In the genomic region with DNA sequence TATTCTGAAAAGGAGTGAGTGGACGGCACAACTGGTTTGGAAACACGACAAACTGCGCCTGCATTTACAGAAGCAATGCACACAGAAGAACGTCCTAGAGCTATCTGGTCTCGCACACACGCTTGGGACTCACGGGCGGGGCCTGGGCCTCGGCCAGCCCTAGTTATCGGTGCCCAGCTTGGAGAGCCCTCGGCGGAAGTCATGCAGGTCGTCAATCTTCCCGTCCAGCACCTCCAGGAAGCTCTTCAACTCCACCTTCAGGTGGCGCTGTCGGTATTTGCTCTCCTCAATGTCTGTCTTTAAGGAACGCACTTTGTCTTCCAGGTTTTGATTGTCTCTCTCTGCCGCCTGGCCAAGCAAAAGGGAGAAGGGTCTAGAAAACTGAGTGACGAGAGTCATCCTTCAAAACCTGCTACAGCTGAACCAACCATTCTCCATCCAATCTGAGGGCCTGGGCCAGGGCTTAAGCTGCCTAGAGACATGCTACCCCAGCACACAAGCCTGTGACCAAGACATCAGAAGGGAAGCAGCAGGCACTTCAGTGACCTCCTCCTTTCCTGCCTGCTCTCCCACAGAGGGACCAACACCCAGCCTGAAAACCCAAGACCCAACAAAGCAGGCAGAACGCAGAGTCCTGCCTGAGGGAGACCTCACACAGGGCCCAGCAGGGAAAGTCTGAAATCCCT, we compare ENCODE assay signal across 9 cellular contexts. TPM values are rescaled to one million over a fixed set of nuclear protein-coding genes. Genes with fewer than 3 reads are reported as not detected.
DNase-seq lines count a peak whose midpoint lies in the region; ATAC-seq and TF ChIP-seq lines count a peak whose summit lies in the region.
"Had no signal": no experiment of that assay in that cellular context is flagged by ENCODE, and none has a peak within 500 bp of the region (broad histone marks: within the 10 kb centered on the region; RNA-seq: fewer than 3 reads in every experiment).

No MANE protein-coding gene starts in this region.

- H3K27ac Mint-ChIP-seq in stimulated activated naive CD8-positive, alpha-beta T cell treated with anti-CD3 and anti-CD28 coated beads, Interleukin-15, amount 100 ng/mL, for 72 hours, result peak overlapping the region in 1 of 2 donors; percentile 9

- TF ChIP-seq CTCF in esophagus muscularis mucosa (IDR thresholded peaks at IDR 0.05) (peak; percentile 54 to 69 (median 67)), mucosa of descending colon (IDR thresholded peaks at IDR 0.05) (no peak)

- DNase-seq in COLO829 (ENCODE audit: low spot score) (peak; percentile 59), H4 (ENCODE audit: low spot score) (peak; percentile 21), NCI-H226 (peak; percentile 81), esophagus muscularis mucosa (ENCODE audit: extremely low spot score) (peak; percentile 92), mucosa of descending colon (peak; percentile 76 to 81 (median 80))
- DNase-seq in activated CD4-positive, alpha-beta T cell treated with anti-CD3 and anti-CD28 coated beads, Interleukin-2, amount 50 U/mL, for 1 hour, result peak; percentile 35
- peak; percentile 47 to 63 for DNase-seq in stimulated activated naive CD8-positive, alpha-beta T cell treated with anti-CD3 and anti-CD28 coated beads, Interleukin-15, amount 100 ng/mL, for 72 hours

- H3K27me3 Mint-ChIP-seq in stimulated activated naive CD8-positive, alpha-beta T cell treated with anti-CD3 and anti-CD28 coated beads, Interleukin-15, amount 100 ng/mL, for 72 hours, result peaks cover 8% of the 10 kb centered on the region

- H3K4me1 Mint-ChIP-seq in stimulated activated naive CD8-positive, alpha-beta T cell treated with anti-CD3 and anti-CD28 coated beads, Interleukin-15, amount 100 ng/mL, for 72 hours, result peaks cover 31% of the 10 kb centered on the region

- H3K36me3 ChIP-seq in esophagus muscularis mucosa, result peaks cover 0 to 27% (median 4%) of the 10 kb centered on the region in 4 donors
- H3K36me3 ChIP-seq in mucosa of descending colon (ENCODE audit: low read depth), result no peaks in the 10 kb centered on the region

- H3K9me3 Mint-ChIP-seq in stimulated activated naive CD8-positive, alpha-beta T cell treated with anti-CD3 and anti-CD28 coated beads, Interleukin-15, amount 100 ng/mL, for 72 hours, result no peaks in the 10 kb centered on the region

- H3K27me3 ChIP-seq in esophagus muscularis mucosa, result no peaks in the 10 kb centered on the region

- TF ChIP-seq POLR2A in esophagus muscularis mucosa (IDR thresholded peaks at IDR 0.05; ENCODE audit: low read depth), result no peak

- H3K9me3 ChIP-seq in esophagus muscularis mucosa, result no peaks in the 10 kb centered on the region
- no peaks in the 10 kb centered on the region for H3K9me3 ChIP-seq in mucosa of descending colon

- peak; percentile 96 for ATAC-seq in mucosa of descending colon
- ATAC-seq in stimulated activated naive CD8-positive, alpha-beta T cell treated with anti-CD3 and anti-CD28 coated beads, Interleukin-15, amount 100 ng/mL, for 72 hours, result peak; percentile 73
- no peak for ATAC-seq in GM19324 (IDR thresholded peaks at IDR 0.05; ENCODE audit: low FRiP score, unreplicated experiment)

- H3K4me3 ChIP-seq in esophagus muscularis mucosa (peak overlapping the region; percentile 2 to 30 (median 19)), mucosa of descending colon (no peak overlapping the region)

- 10% methylated on average over 13 of the region's 20 CpGs for WGBS in esophagus muscularis mucosa

- H3K4me1 ChIP-seq in esophagus muscularis mucosa, result peaks cover 6 to 15% (median 13%) of the 10 kb centered on the region in 4 donors
- no peaks in the 10 kb centered on the region for H3K4me1 ChIP-seq in mucosa of descending colon (ENCODE audit: low read depth)

- intact Hi-C loops in esophagus muscularis mucosa (cut with DNase I), result loop anchor here (5.0 kb wide), 2 partner anchors 153 to 163 kb away; partner anchors contain the start of gene C15orf40
- intact Hi-C loops in mucosa of descending colon (cut with DNase I, micrococcal nuclease), result loop anchor here in 1 of 2 donors (10.0 kb wide), 1 partner anchor 155 kb away; no protein-coding TSS in a partner anchor

- H3K4me3 Mint-ChIP-seq in stimulated activated naive CD8-positive, alpha-beta T cell treated with anti-CD3 and anti-CD28 coated beads, Interleukin-15, amount 100 ng/mL, for 72 hours, result no peak overlapping the region

- no peak for TF ChIP-seq EP300 in esophagus muscularis mucosa (IDR thresholded peaks at IDR 0.05)

- H3K27ac ChIP-seq in esophagus muscularis mucosa (replicated peaks in 1 of 4), result peak overlapping the region in 3 of 4 donors; percentile 32 to 51 (median 48)

RNA-seq across cellular contexts. Expression of gene WHAMM, which starts 40.3 kb away (rescaled TPM):
- total RNA-seq in H4 (2014; rRNA removed; shearing (Covaris generic)), result 2.5 and 7.1 TPM in 2 replicates
- total RNA-seq in esophagus muscularis mucosa (10 to 100 TPM in 3 of 4 donors, 1 to 10 TPM in 1; 9.6 to 17.4 (median 14.2) TPM), mucosa of descending colon (10 to 100 TPM; 10.8 to 13.2 (median 11.4) TPM)

RNA-seq across cellular contexts. Expression of gene FSD2, which starts 43.8 kb away (rescaled TPM):
- not detected in 2 replicates for total RNA-seq in H4 (2014; rRNA removed; shearing (Covaris generic))
- not detected for total RNA-seq in esophagus muscularis mucosa
- total RNA-seq in mucosa of descending colon, result not detected
- total RNA-seq: activated CD8-positive, alpha-beta memory T cell treated with anti-CD3 and anti-CD28 coated beads for 36 hours had no signal

Comparison
In these comparisons a context has a peak if more than half of its experiments do, and no peak if none do; other contexts are left out.
1. DNase-seq: peak in every context shown above with its lines; median percentile 92 in esophagus muscularis mucosa; 81 in NCI-H226; 80 in mucosa of descending colon; 59 in COLO829; 55 in stimulated activated naive CD8-positive, alpha-beta T cell treated with anti-CD3 and anti-CD28 coated beads, Interleukin-15, amount 100 ng/mL, for 72 hours; 35 in activated CD4-positive, alpha-beta T cell treated with anti-CD3 and anti-CD28 coated beads, Interleukin-2, amount 50 U/mL, for 1 hour; 21 in H4.